9 cellular contexts compared by ENCODE assay signal in the genomic region with DNA sequence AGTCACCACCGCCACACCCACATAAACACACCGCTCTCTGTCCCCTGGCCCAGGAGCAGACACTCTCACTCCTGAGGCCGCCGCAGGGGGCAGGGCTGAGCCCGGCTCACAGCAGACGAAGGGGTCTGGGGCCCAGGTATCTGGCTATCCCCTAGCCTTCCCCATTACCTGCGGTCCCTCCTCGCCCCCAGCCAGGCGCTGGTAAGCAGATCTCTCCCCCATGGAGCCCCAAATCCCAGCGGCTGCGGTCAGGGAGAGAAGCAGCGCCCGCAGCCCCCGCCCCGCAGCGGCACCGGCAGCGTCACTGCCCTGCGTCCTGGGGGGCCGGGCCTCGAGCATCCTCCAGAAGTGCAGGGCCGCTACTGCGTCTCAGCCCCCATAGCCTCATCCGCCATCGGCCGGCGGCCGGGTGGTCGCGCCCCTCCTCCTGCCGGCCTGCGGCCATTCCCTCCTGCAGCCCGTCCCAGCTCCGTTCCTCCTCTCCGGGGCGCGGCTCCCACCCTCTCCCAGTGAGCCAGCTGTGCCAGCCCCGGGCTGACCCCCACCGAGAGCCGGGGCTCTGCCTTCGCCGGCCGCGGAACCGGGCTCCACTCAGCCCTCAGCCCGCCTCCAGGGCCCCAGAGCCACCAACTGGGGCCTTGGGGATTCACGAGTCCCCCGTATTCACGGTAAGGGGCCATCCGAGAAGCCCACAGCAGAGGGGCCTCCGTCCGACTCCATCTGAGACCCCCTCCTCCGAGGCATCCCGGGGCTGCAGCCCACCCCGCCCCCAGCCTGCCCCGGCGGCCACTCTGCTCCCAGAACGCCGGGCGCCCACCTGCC. TPM values are rescaled to one million over a fixed set of nuclear protein-coding genes. Genes with fewer than 3 reads are reported as not detected.
DNase-seq lines count a peak whose midpoint lies in the region; ATAC-seq, FAIRE-seq and TF ChIP-seq lines count a peak whose summit lies in the region.
"Had no signal": no experiment of that assay in that cellular context is flagged by ENCODE, and none has a peak within 500 bp of the region (broad histone marks: within the 10 kb centered on the region; RNA-seq: fewer than 3 reads in every experiment).

No MANE protein-coding gene starts in this region.

- H3K27me3 ChIP-seq in BLaER1 treated with 17β-estradiol and CSF1 and Interleukin-3, amounts not matched to agents 10 nM and 100 nM: no peaks in the 10 kb centered on the region
- H3K27me3 ChIP-seq in PC-3 (ENCODE audit: low read length) (no peaks in the 10 kb centered on the region), osteoblast (ENCODE audit: insufficient read depth, low read length) (no peaks in the 10 kb centered on the region), uterus (no peaks in the 10 kb centered on the region)

- DNase-seq in PC-3 (peak; percentile 75), frontal cortex (ENCODE audit: low spot score in 2 of 2) (peak; percentile 62 to 71), osteoblast (ENCODE audit: insufficient read length, low spot score, missing footprints) (peak; percentile 95), uterus (peak in 1 of 2 donors; percentile 46)
- peak; percentile 31 for DNase-seq in activated T-helper 9 cell treated with anti-CD3 and anti-CD28 coated beads, Interleukin-2, amount 50 U/mL, for 16 hours (ENCODE audit: low read depth)

- no peak for FAIRE-seq in frontal cortex (lab: Jason Lieb, UNC)
- FAIRE-seq: TTC549 had no signal

- H3K36me3 ChIP-seq in BLaER1 treated with 17β-estradiol and CSF1 and Interleukin-3, amounts not matched to agents 10 nM and 100 nM: peaks cover 0 to 5% (median 0%) of the 10 kb centered on the region in 11 experiments; a peak in 1 of 22 replicates
- H3K36me3 ChIP-seq in PC-3 (ENCODE audit: low read depth, low read length): no peaks in the 10 kb centered on the region
- no peaks in the 10 kb centered on the region for H3K36me3 ChIP-seq in osteoblast (ENCODE audit: insufficient read depth, low read length)
- no peaks in the 10 kb centered on the region for H3K36me3 ChIP-seq in uterus

- BruUV-seq in PC-3 (replicated peaks; lab: Mats Ljungman, UMichigan): no TSS peak

- peaks cover 26 to 45% (median 40%) of the 10 kb centered on the region in 11 experiments for H4K20me1 ChIP-seq in BLaER1 treated with 17β-estradiol and CSF1 and Interleukin-3, amounts not matched to agents 10 nM and 100 nM
- H4K20me1 ChIP-seq in PC-3 (ENCODE audit: low read length) (no peaks in the 10 kb centered on the region), osteoblast (ENCODE audit: insufficient read depth, low read length) (peaks cover 20% of the 10 kb centered on the region)

- peak overlapping the region; percentile 69 to 96 (median 84) for H3K4me3 ChIP-seq in BLaER1 treated with 17β-estradiol and CSF1 and Interleukin-3, amounts not matched to agents 10 nM and 100 nM
- H3K4me3 ChIP-seq in PC-3 (ENCODE audit: low read length): peak overlapping the region; percentile 94
- peak overlapping the region; percentile 83 for H3K4me3 ChIP-seq in osteoblast (ENCODE audit: insufficient read depth, low read length)
- peak overlapping the region; percentile 47 to 62 for H3K4me3 ChIP-seq in uterus

- no peaks in the 10 kb centered on the region for H3K9me3 ChIP-seq in BLaER1 treated with 17β-estradiol and CSF1 and Interleukin-3, amounts not matched to agents 10 nM and 100 nM (replicated peaks in 1 of 11)
- H3K9me3 ChIP-seq in PC-3 (ENCODE audit: low read length) (no peaks in the 10 kb centered on the region), osteoblast (ENCODE audit: low read depth, low read length) (no peaks in the 10 kb centered on the region), uterus (no peaks in the 10 kb centered on the region)

- peak in 1 of 2 donors; percentile 5 for TF ChIP-seq POLR2A in uterus (IDR thresholded peaks at IDR 0.05)

- POLR2A ChIA-PET in PC-3 (lab: Charles Lee; ENCODE audit: unreplicated experiment): interaction anchor here (0.5 to 0.7 kb wide), 2 partner anchors 17 to 32 kb away, joined by 3 to 4 read pairs; no protein-coding TSS in a partner anchor

- H3K79me2 ChIP-seq in PC-3 (ENCODE audit: low read length) (peaks cover 44% of the 10 kb centered on the region), osteoblast (ENCODE audit: insufficient read depth, low read length) (peaks cover 48% of the 10 kb centered on the region)

- intact Hi-C loops in PC-3 (cut with micrococcal nuclease): loop anchor here (1.0 to 2.0 kb wide), 2 partner anchors 20 to 24 kb away; no protein-coding TSS in a partner anchor
- intact Hi-C loops in uterus (cut with DNase I; ENCODE audit: low total_unique reads): loop anchor here (2.0 kb wide), 1 partner anchor 32 kb away; no protein-coding TSS in a partner anchor

- TF ChIP-seq CTCF in PC-3 (conservative IDR thresholded peaks at IDR 0.05; ENCODE audit: low read depth, low read length): no peak
- no peak for TF ChIP-seq CTCF in osteoblast (IDR thresholded peaks at IDR 0.05; ENCODE audit: extremely low read depth, low read depth, low read length)
- TF ChIP-seq CTCF in uterus (IDR thresholded peaks at IDR 0.05): no peak

- peak overlapping the region; percentile 76 to 88 (median 86) for H3K9ac ChIP-seq in BLaER1 treated with 17β-estradiol and CSF1 and Interleukin-3, amounts not matched to agents 10 nM and 100 nM
- peak overlapping the region; percentile 68 for H3K9ac ChIP-seq in PC-3 (ENCODE audit: low read length)

- peak overlapping the region; percentile 87 to 100 (median 99) for H3K4me2 ChIP-seq in BLaER1 treated with 17β-estradiol and CSF1 and Interleukin-3, amounts not matched to agents 10 nM and 100 nM
- peak overlapping the region; percentile 91 for H3K4me2 ChIP-seq in PC-3 (ENCODE audit: low read length)
- peak overlapping the region; percentile 100 for H3K4me2 ChIP-seq in osteoblast (ENCODE audit: insufficient read depth, low read length)

- ATAC-seq in GM19351 (IDR thresholded peaks at IDR 0.05; ENCODE audit: unreplicated experiment): peak; percentile 77
- ATAC-seq in HG03469 (IDR thresholded peaks at IDR 0.05; ENCODE audit: unreplicated experiment): peak; percentile 35
- ATAC-seq in PC-3: peak; percentile 62

- no peaks in the 10 kb centered on the region for H3F3A ChIP-seq in PC-3 (ENCODE audit: low read length, unreplicated experiment)

- H2AFZ ChIP-seq in PC-3 (ENCODE audit: low read length) (peak overlapping the region; percentile 74), osteoblast (ENCODE audit: low read length) (peak overlapping the region; percentile 82)

- H3K9me2 ChIP-seq in PC-3 (replicated peaks; ENCODE audit: low read length): no peaks in the 10 kb centered on the region

- peak overlapping the region; percentile 38 to 89 (median 84); a peak in 21 of 22 replicates for H3K27ac ChIP-seq in BLaER1 treated with 17β-estradiol and CSF1 and Interleukin-3, amounts not matched to agents 10 nM and 100 nM
- peak overlapping the region; percentile 66 for H3K27ac ChIP-seq in PC-3 (ENCODE audit: low read length)
- H3K27ac ChIP-seq in osteoblast (ENCODE audit: low read depth, low read length): peak overlapping the region; percentile 74
- H3K27ac ChIP-seq in uterus: peak overlapping the region; percentile 86 to 94

- CTCF ChIA-PET in PC-3 (lab: Charles Lee): interaction anchor here (0.6 to 2.0 kb wide), 10 partner anchors 12 to 612 kb away, joined by 3 to 42 read pairs (median 6); no protein-coding TSS in a partner anchor

- H3K4me1 ChIP-seq in BLaER1 treated with 17β-estradiol and CSF1 and Interleukin-3, amounts not matched to agents 10 nM and 100 nM: peaks cover 77 to 95% (median 84%) of the 10 kb centered on the region in 10 experiments
- H3K4me1 ChIP-seq in PC-3 (ENCODE audit: insufficient read depth, low read length): peaks cover 49% of the 10 kb centered on the region
- H3K4me1 ChIP-seq in osteoblast (ENCODE audit: insufficient read depth, low read length): peaks cover 60% of the 10 kb centered on the region
- H3K4me1 ChIP-seq in uterus: peaks cover 0 to 23% of the 10 kb centered on the region in 2 donors

RNA-seq across cellular contexts. Expression of a gene that starts 13.1 kb away (rescaled TPM):
- total RNA-seq in PC-3 (2014; rRNA removed) (43.7 and 49.3 TPM in 2 replicates), frontal cortex (11.0 TPM), osteoblast (10.6 and 11.6 TPM in 2 replicates), uterus (10 to 100 TPM in 3 of 4 donors, 1 to 10 TPM in 1; 6.1 to 81.2 (median 24.4) TPM)
